8 cellular contexts compared by ENCODE assay signal in genomic region chr6:53795254-53795701, GRCh38. TPM values are rescaled to one million over a fixed set of nuclear protein-coding genes. Genes with fewer than 3 reads are reported as not detected.
DNase-seq lines count a peak whose midpoint lies in the region; ATAC-seq, FAIRE-seq and TF ChIP-seq lines count a peak whose summit lies in the region.

No MANE protein-coding gene starts in this region.

- in situ Hi-C loops in HepG2 (cut with HindIII; ENCODE audit: extremely low pct_ligation_motif_present, low pct_unique_long_range_greater_than_20kb), result no loop called here

- H3K36me3 ChIP-seq in BLaER1 treated with 17β-estradiol and CSF1 and Interleukin-3, amounts not matched to agents 10 nM and 100 nM, result 0 out of 22 replicates have a peak, but pooled peaks cover 0 to 3% (median 0%) of the 10 kb centered on the region in 11 experiments
- H3K36me3 ChIP-seq in body of pancreas (replicated peaks in 1 of 2; ENCODE audit: insufficient read depth in 1 of 2, low read depth in 2 of 2), result no peaks in the 10 kb centered on the region
- no peaks in the 10 kb centered on the region for H3K36me3 ChIP-seq in HepG2 (replicated peaks in 1 of 2; ENCODE audit: control insufficient read depth in 1 of 2, insufficient read depth in 2 of 2, low read length in 2 of 2)
- H3K36me3 ChIP-seq in thoracic aorta, result no peaks in the 10 kb centered on the region

- no TSS peak for BruUV-seq in HepG2 (replicated peaks; lab: Mats Ljungman, UMichigan)

- H4K20me1 ChIP-seq in BLaER1 treated with 17β-estradiol and CSF1 and Interleukin-3, amounts not matched to agents 10 nM and 100 nM, result peaks cover 0 to 34% (median 12%) of the 10 kb centered on the region in 11 experiments; a peak in 12 of 22 replicates
- H4K20me1 ChIP-seq in HepG2 (ENCODE audit: insufficient read depth, low read length), result no peaks in the 10 kb centered on the region

- H3K27me3 ChIP-seq in BLaER1 treated with 17β-estradiol and CSF1 and Interleukin-3, amounts not matched to agents 10 nM and 100 nM, result peaks cover 25 to 35% (median 29%) of the 10 kb centered on the region in 11 experiments
- H3K27me3 ChIP-seq in body of pancreas, result no peaks in the 10 kb centered on the region
- no peaks in the 10 kb centered on the region; a peak in 1 of 5 replicates for H3K27me3 ChIP-seq in HepG2 (ENCODE audit: control insufficient read depth in 1 of 2, insufficient read depth in 2 of 2, low read length in 2 of 2)
- no peaks in the 10 kb centered on the region for H3K27me3 ChIP-seq in thoracic aorta (replicated peaks; ENCODE audit: insufficient read depth)

- peaks cover 9 to 40% (median 25%) of the 10 kb centered on the region in 10 experiments for H3K4me1 ChIP-seq in BLaER1 treated with 17β-estradiol and CSF1 and Interleukin-3, amounts not matched to agents 10 nM and 100 nM
- H3K4me1 ChIP-seq in body of pancreas, result peaks cover 29% of the 10 kb centered on the region
- H3K4me1 ChIP-seq in HepG2 (ENCODE audit: insufficient read depth, low read length), result peaks cover 62% of the 10 kb centered on the region
- H3K4me1 ChIP-seq in thoracic aorta (ENCODE audit: control insufficient read depth in 1 of 2, low read depth in 2 of 2), result peaks cover 0 to 22% of the 10 kb centered on the region in 2 donors

- FAIRE-seq in HepG2 (lab: Jason Lieb, UNC), result no peak

- CTCF ChIA-PET in HepG2 (lab: Yijun Ruan, JAX; ENCODE audit: low intra/inter-chr PET ratio, low total read pairs), result no interaction called here

- ATAC-seq in GM21447 (IDR thresholded peaks at IDR 0.05; ENCODE audit: unreplicated experiment) (peak; percentile 22), body of pancreas (peak; percentile 13), HepG2 (peak; percentile 52), thoracic aorta (ENCODE audit: insufficient number of reproducible peaks, low FRiP score, low read depth) (peak; percentile 14), HG03378 (IDR thresholded peaks at IDR 0.05; ENCODE audit: unreplicated experiment) (no peak)

- H3K79me2 ChIP-seq in HepG2 (ENCODE audit: insufficient read depth, low read length), result peaks cover 49% of the 10 kb centered on the region

- intact Hi-C loops in body of pancreas (cut with DNase I) (no loop called here), HepG2 (cut with micrococcal nuclease; ENCODE audit: unreplicated experiment) (loop anchor here (2.0 to 10.0 kb wide), 3 partner anchors 100 to 250 kb away; partner anchors contain the start of gene GCLC)

- H3K9me3 ChIP-seq in BLaER1 treated with 17β-estradiol and CSF1 and Interleukin-3, amounts not matched to agents 10 nM and 100 nM (replicated peaks in 1 of 11), result peaks cover under 1 to 10% (median 6%) of the 10 kb centered on the region in 11 experiments; a peak in 13 of 22 replicates
- H3K9me3 ChIP-seq in body of pancreas (no peaks in the 10 kb centered on the region), HepG2 (ENCODE audit: low read length) (no peaks in the 10 kb centered on the region), thoracic aorta (no peaks in the 10 kb centered on the region)

- POLR2A ChIA-PET in HepG2 (lab: Yijun Ruan, JAX), result interaction anchor here (0.6 to 4.4 kb wide), 32 partner anchors 10 to 800 kb away, joined by 3 to 44 read pairs (median 5); partner anchors contain the start of genes FBXO9, GCLC and GSTA4

- H3K9ac ChIP-seq in BLaER1 treated with 17β-estradiol and CSF1 and Interleukin-3, amounts not matched to agents 10 nM and 100 nM, result peak overlapping the region; percentile 75 to 85 (median 80)
- peak overlapping the region; percentile 83 for H3K9ac ChIP-seq in HepG2 (ENCODE audit: insufficient read depth, low read depth, low read length)

- peak overlapping the region; percentile 76 to 93 (median 89) for H3K4me3 ChIP-seq in BLaER1 treated with 17β-estradiol and CSF1 and Interleukin-3, amounts not matched to agents 10 nM and 100 nM
- peak overlapping the region; percentile 78 to 94 for H3K4me3 ChIP-seq in body of pancreas
- peak overlapping the region; percentile 92 to 98 (median 96) for H3K4me3 ChIP-seq in HepG2 (replicated peaks in 1 of 3; ENCODE audit: insufficient read depth in 1 of 3, low read depth in 2 of 3, low read length in 3 of 3)
- peak overlapping the region; percentile 90 for H3K4me3 ChIP-seq in thoracic aorta

- TF ChIP-seq POLR2A in body of pancreas (IDR thresholded peaks at IDR 0.05), result no peak
- no peak for TF ChIP-seq POLR2A in HepG2 (IDR thresholded peaks at IDR 0.05; ENCODE audit: insufficient read depth in 1 of 2, low read depth in 2 of 2, low read length in 2 of 2)

- no peak overlapping the region for H2AFZ ChIP-seq in HepG2 (ENCODE audit: low read length)

- DNase-seq in NAMALWA (ENCODE audit: low spot score) (peak; percentile 15), body of pancreas (peak in 3 of 4 donors; percentile 36 to 53 (median 45)), HepG2 (ENCODE audit: low spot score) (no peak), thoracic aorta (ENCODE audit: low spot score) (no peak), GM03348 (ENCODE audit: low spot score) (no peak)

- no peak; the same call in 1 of the 2 replicates for TF ChIP-seq RAD21 in HepG2 (CRISPR knock-in tag; IDR thresholded peaks at IDR 0.05)

- H3K4me2 ChIP-seq in BLaER1 treated with 17β-estradiol and CSF1 and Interleukin-3, amounts not matched to agents 10 nM and 100 nM, result peak overlapping the region; percentile 95 to 99 (median 99)
- peak overlapping the region; percentile 91 for H3K4me2 ChIP-seq in HepG2 (ENCODE audit: low read depth, low read length)

- H3K27ac ChIP-seq in BLaER1 treated with 17β-estradiol and CSF1 and Interleukin-3, amounts not matched to agents 10 nM and 100 nM, result peak overlapping the region in 10 of 11 experiments; percentile 33 to 81 (median 74); a peak in 17 of 22 replicates
- H3K27ac ChIP-seq in body of pancreas (peak overlapping the region; percentile 73 to 91 (median 80)), HepG2 (ENCODE audit: extremely low read length, insufficient read depth, low read length) (peak overlapping the region; percentile 81), thoracic aorta (peak overlapping the region; percentile 68 to 80)

- WGBS in body of pancreas, 2 donors, result 0 to 1% methylated on average over 20 to 28 of the region's 28 CpGs
- 1% methylated on average over 25 of the region's 28 CpGs for WGBS in HepG2 (ENCODE audit: low lambda C conversion rate)

- TF ChIP-seq EP300 in HepG2 (IDR thresholded peaks at IDR 0.05; ENCODE audit: low read depth in 2 of 2, low read length in 2 of 2) (no peak), HepG2 (CRISPR knock-in tag; IDR thresholded peaks at IDR 0.05; ENCODE audit: borderline replicate concordance) (no peak)

- TF ChIP-seq CTCF in body of pancreas (IDR thresholded peaks at IDR 0.05) (no peak), HepG2 (CRISPR knock-in tag; IDR thresholded peaks at IDR 0.05) (no peak), thoracic aorta (IDR thresholded peaks at IDR 0.05) (no peak)

TF ChIP-seq in HepG2, 621 proteins besides CTCF, POLR2A, EP300 and RAD21 (continues in another document):
- peak; percentile 3; the same call in 1 of the 2 replicates for TF ChIP-seq ZNF276 (CRISPR knock-in tag; IDR thresholded peaks at IDR 0.05; ENCODE audit: low read depth)
- TF ChIP-seq, protein P1, sequence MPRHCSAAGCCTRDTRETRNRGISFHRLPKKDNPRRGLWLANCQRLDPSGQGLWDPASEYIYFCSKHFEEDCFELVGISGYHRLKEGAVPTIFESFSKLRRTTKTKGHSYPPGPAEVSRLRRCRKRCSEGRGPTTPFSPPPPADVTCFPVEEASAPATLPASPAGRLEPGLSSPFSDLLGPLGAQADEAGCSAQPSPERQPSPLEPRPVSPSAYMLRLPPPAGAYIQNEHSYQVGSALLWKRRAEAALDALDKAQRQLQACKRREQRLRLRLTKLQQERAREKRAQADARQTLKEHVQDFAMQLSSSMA (CRISPR knock-in tag; IDR thresholded peaks at IDR 0.05), result peak; percentile 33; the same call in 1 of the 2 replicates

RNA-seq across cellular contexts. Expression of gene LRRC1, which starts 0.5 kb away (rescaled TPM):
- total RNA-seq in body of pancreas (10 to 100 TPM; 13.2 to 17.1 TPM), HepG2 (2016; rRNA removed; fragmentation: Illumina TruSeq; extraction: Trizol) (27.7 and 31.6 TPM in 2 replicates), thoracic aorta (10 to 100 TPM; 18.5 to 22.8 TPM)
- 5.6 and 6.2 TPM in 2 replicates for total RNA-seq in HepG2 (2016; cell fraction: cytosol; rRNA removed; fragmentation: Illumina TruSeq; extraction: Trizol; ENCODE audit: low read depth)
- total RNA-seq in HepG2 (2016; cell fraction: insoluble cytoplasmic fraction; rRNA removed; fragmentation: Illumina TruSeq; extraction: Trizol), result 29.5 and 30.9 TPM in 2 replicates
- 15.3 and 17.6 TPM in 2 replicates for total RNA-seq in HepG2 (2016; cell fraction: membrane; rRNA removed; fragmentation: Illumina TruSeq; extraction: Trizol)
- total RNA-seq in HepG2 (2016; cell fraction: nucleus; rRNA removed; fragmentation: Illumina TruSeq; extraction: Trizol), result 29.7 and 30.0 TPM in 2 replicates
- polyA plus RNA-seq in HepG2 (2011; rRNA removed), result 13.1 and 15.6 TPM in 2 replicates
- polyA plus RNA-seq in HepG2 (2011; cell fraction: cytosol; rRNA removed), result 9.5 and 12.1 TPM in 2 replicates
- polyA plus RNA-seq in HepG2 (2011; cell fraction: nucleus; rRNA removed), result 20.2 and 23.5 TPM in 2 replicates
- polyA plus RNA-seq in HepG2 (2012), result 12.8 and 20.0 TPM in 2 replicates
- polyA plus RNA-seq in HepG2 (2016; cell fraction: cytosol; fragmentation: Illumina TruSeq; extraction: Trizol; ENCODE audit: low read depth), result 2.9 and 3.4 TPM in 2 replicates
- 30.2 and 31.3 TPM in 2 replicates for polyA plus RNA-seq in HepG2 (2016; cell fraction: insoluble cytoplasmic fraction; fragmentation: Illumina TruSeq; extraction: Trizol; ENCODE audit: low read depth)
- 8.2 and 8.7 TPM in 2 replicates for polyA plus RNA-seq in HepG2 (2016; cell fraction: membrane; fragmentation: Illumina TruSeq; extraction: Trizol; ENCODE audit: low read depth)
- polyA plus RNA-seq in HepG2 (2016; cell fraction: nucleus; fragmentation: Illumina TruSeq; extraction: Trizol; ENCODE audit: insufficient read depth, low read depth), result 30.0 and 31.5 TPM in 2 replicates
- polyA minus RNA-seq in HepG2 (2011; rRNA and poly(A)+ RNA removed; ENCODE audit: low replicate concordance), result 9.7 and 25.8 TPM in 2 replicates
- polyA minus RNA-seq in HepG2 (2011; cell fraction: cytosol; rRNA and poly(A)+ RNA removed), result 9.8 and 10.7 TPM in 2 replicates
- 32.8 and 35.4 TPM in 2 replicates for polyA minus RNA-seq in HepG2 (2011; cell fraction: nucleus; rRNA and poly(A)+ RNA removed)

Comparison
In these comparisons a context has a peak if more than half of its experiments do, and no peak if none do; other contexts are left out.
1. DNase-seq: peak in NAMALWA (single experiment) and body of pancreas (3 of 4); none in HepG2 (single experiment), thoracic aorta (single experiment) and GM03348 (single experiment).
2. Peak in every context shown above with its lines, with median percentiles within 50 percentile points of each other: H3K27ac ChIP-seq and H3K4me3 ChIP-seq.